22 cellular contexts compared by ENCODE assay signal in genomic region chr2:224580248-224580647, GRCh38. TPM values are rescaled to one million over a fixed set of nuclear protein-coding genes. Genes with fewer than 3 reads are reported as not detected.
DNase-seq lines count a peak whose midpoint lies in the region; ATAC-seq and TF ChIP-seq lines count a peak whose summit lies in the region.
"Had no signal": no experiment of that assay in that cellular context is flagged by ENCODE, and none has a peak within 500 bp of the region (broad histone marks: within the 10 kb centered on the region; RNA-seq: fewer than 3 reads in every experiment).

No MANE protein-coding gene starts in this region.

- H3K36me3 Mint-ChIP-seq in stimulated activated naive CD8-positive, alpha-beta T cell treated with anti-CD3 and anti-CD28 coated beads, Interleukin-15, Interleukin-2, amounts not matched to agents 100 ng/mL and 50 ng/mL, for 24 hours (ENCODE audit: low read depth) = peaks cover 39% of the 10 kb centered on the region
- H3K36me3 Mint-ChIP-seq in brain (peaks cover 62% of the 10 kb centered on the region), glutamatergic neuron (ENCODE audit: unreplicated experiment) (no peaks in the 10 kb centered on the region)
- H3K36me3 Mint-ChIP-seq: mesothelial cell of epicardium had no signal

- no peaks in the 10 kb centered on the region for H3K36me3 ChIP-seq in gastrocnemius medialis
- H3K36me3 ChIP-seq: transverse colon had no signal

- H3K9me3 Mint-ChIP-seq in stimulated activated naive CD8-positive, alpha-beta T cell treated with anti-CD3 and anti-CD28 coated beads, Interleukin-15, Interleukin-2, amounts not matched to agents 100 ng/mL and 50 ng/mL, for 24 hours = no peaks in the 10 kb centered on the region
- H3K9me3 Mint-ChIP-seq in brain = peaks cover 0 to 15% (median 0%) of the 10 kb centered on the region in 5 experiments
- peaks cover 4% of the 10 kb centered on the region for H3K9me3 Mint-ChIP-seq in glutamatergic neuron (ENCODE audit: unreplicated experiment)
- H3K9me3 Mint-ChIP-seq: mesothelial cell of epicardium had no signal

- ATAC-seq in stimulated activated naive CD8-positive, alpha-beta T cell treated with anti-CD3 and anti-CD28 coated beads, Interleukin-15, Interleukin-2, amounts not matched to agents 100 U/mL and 50 U/mL, for 24 hours = no peak
- no peak for ATAC-seq in gastrocnemius medialis
- no peak for ATAC-seq in HG02759 (IDR thresholded peaks at IDR 0.05; ENCODE audit: unreplicated experiment)
- ATAC-seq: body of pancreas, left colon, Right ventricle myocardium inferior had no signal

- peaks cover 56 to 65% of the 10 kb centered on the region in 2 donors for H3K4me1 ChIP-seq in gastrocnemius medialis

- H3K27ac Mint-ChIP-seq in stimulated activated naive CD8-positive, alpha-beta T cell treated with anti-CD3 and anti-CD28 coated beads, Interleukin-15, Interleukin-2, amounts not matched to agents 100 ng/mL and 50 ng/mL, for 24 hours = no peak overlapping the region
- H3K27ac Mint-ChIP-seq in brain (no peak overlapping the region), glutamatergic neuron (ENCODE audit: unreplicated experiment) (no peak overlapping the region)

- no peaks in the 10 kb centered on the region for H3K9me3 ChIP-seq in gastrocnemius medialis
- H3K9me3 ChIP-seq: body of pancreas, Caco-2, transverse colon had no signal

- DNase-seq in stimulated activated naive CD8-positive, alpha-beta T cell treated with anti-CD3 and anti-CD28 coated beads, Interleukin-15, Interleukin-2, amounts not matched to agents 100 U/mL and 50 U/mL, for 24 hours = no peak
- no peak for DNase-seq in NB4 (ENCODE audit: low read depth)
- DNase-seq in gastrocnemius medialis = no peak
- DNase-seq in glutamatergic neuron = no peak
- DNase-seq in GM10266 (ENCODE audit: extremely low spot score) = no peak
- DNase-seq: activated CD4-positive, alpha-beta T cell treated with anti-CD3 and anti-CD28 coated beads, Interleukin-2, amount 50 U/mL, for 4 hours; body of pancreas; Caco-2; cortex of kidney; left colon; NCI-H1417 treated with DMSO at 0.1 percent for 48 hours; NCI-H526; stimulated activated CD4-positive, alpha-beta T cell treated with anti-CD3 and anti-CD28 coated beads, Interleukin-2, amount 100 ng/mL, for 24 hours; stimulated activated naive CD4-positive, alpha-beta T cell treated with Interleukin-2 at 50 U/mL for 16 hours; transverse colon; WERI-Rb-1 had no signal

- in situ Hi-C loops in gastrocnemius medialis (cut with MboI; ENCODE audit: low sequenced_read_pairs in 4 of 4) = loop anchor here in 2 of 4 donors (25.0 kb wide), 1 partner anchor 618 kb away; the partner anchor contains the start of gene MRPL44 (in 2 of the 2)

- no peak for TF ChIP-seq POLR2A in NB4 (IDR thresholded peaks at IDR 0.05; ENCODE audit: extremely low read depth, insufficient read length)
- no peak for TF ChIP-seq POLR2A in gastrocnemius medialis (IDR thresholded peaks at IDR 0.05)

- H3K4me1 Mint-ChIP-seq in stimulated activated naive CD8-positive, alpha-beta T cell treated with anti-CD3 and anti-CD28 coated beads, Interleukin-15, Interleukin-2, amounts not matched to agents 100 ng/mL and 50 ng/mL, for 24 hours (ENCODE audit: low read depth) = peaks cover 80% of the 10 kb centered on the region
- H3K4me1 Mint-ChIP-seq in brain (peaks cover 87% of the 10 kb centered on the region), glutamatergic neuron (ENCODE audit: low read depth, unreplicated experiment) (peaks cover 23% of the 10 kb centered on the region)

- no peak overlapping the region for H3K27ac ChIP-seq in gastrocnemius medialis
- H3K27ac ChIP-seq: body of pancreas, transverse colon had no signal

- H3K27me3 ChIP-seq in gastrocnemius medialis = no peaks in the 10 kb centered on the region
- H3K27me3 ChIP-seq: body of pancreas, transverse colon had no signal

- TF ChIP-seq CTCF in NB4 (IDR thresholded peaks at IDR 0.05; ENCODE audit: low read depth, low read length) (no peak), brain (conservative IDR thresholded peaks at IDR 0.05) (no peak), gastrocnemius medialis (IDR thresholded peaks at IDR 0.05 in 4 of 5, conservative IDR thresholded peaks at IDR 0.05 in 1 of 5) (no peak), glutamatergic neuron (IDR thresholded peaks at IDR 0.05; ENCODE audit: partially characterized antibody, unreplicated experiment) (no peak), GM10266 (IDR thresholded peaks at IDR 0.05; ENCODE audit: control insufficient read depth, insufficient read depth, low read depth, missing control alignments) (no peak)

- intact Hi-C loops in gastrocnemius medialis (cut with DNase I; ENCODE audit: low total_unique reads) = loop anchor here (5.0 kb wide), 1 partner anchor 93 kb away; no protein-coding TSS in a partner anchor

- H3K27me3 Mint-ChIP-seq in stimulated activated naive CD8-positive, alpha-beta T cell treated with anti-CD3 and anti-CD28 coated beads, Interleukin-15, Interleukin-2, amounts not matched to agents 100 ng/mL and 50 ng/mL, for 24 hours = no peaks in the 10 kb centered on the region
- H3K27me3 Mint-ChIP-seq in brain = peaks cover 10% of the 10 kb centered on the region
- peaks cover 2% of the 10 kb centered on the region for H3K27me3 Mint-ChIP-seq in glutamatergic neuron (ENCODE audit: unreplicated experiment)
- H3K27me3 Mint-ChIP-seq: progenitor cell of endocrine pancreas had no signal

- H3K4me3 ChIP-seq in NB4 (ENCODE audit: low read depth, low read length) (peak overlapping the region; percentile 2), gastrocnemius medialis (no peak overlapping the region)
- H3K4me3 ChIP-seq: body of pancreas, transverse colon had no signal

- H3K4me3 Mint-ChIP-seq in stimulated activated naive CD8-positive, alpha-beta T cell treated with anti-CD3 and anti-CD28 coated beads, Interleukin-15, Interleukin-2, amounts not matched to agents 100 ng/mL and 50 ng/mL, for 24 hours = peak overlapping the region; percentile 8
- peak overlapping the region in 4 of 5 experiments; percentile 54 to 81 (median 68) for H3K4me3 Mint-ChIP-seq in brain
- H3K4me3 Mint-ChIP-seq in glutamatergic neuron (ENCODE audit: unreplicated experiment) = no peak overlapping the region
- H3K4me3 Mint-ChIP-seq: mesothelial cell of epicardium had no signal

RNA-seq across cellular contexts. Expression of gene CUL3, which starts 4.9 kb away (rescaled TPM):
- 50.3 TPM for polyA plus RNA-seq in brain (ENCODE audit: insufficient read depth, low read depth, low replicate concordance)
- total RNA-seq in gastrocnemius medialis = 100 to 1,000 TPM in 3 of 4 donors, 10 to 100 TPM in 1; 94.1 to 120 (median 109) TPM
- total RNA-seq in glutamatergic neuron (ENCODE audit: unreplicated experiment) = 99.4 TPM
